1 cellular context compared by ENCODE assay signal in the genomic region with DNA sequence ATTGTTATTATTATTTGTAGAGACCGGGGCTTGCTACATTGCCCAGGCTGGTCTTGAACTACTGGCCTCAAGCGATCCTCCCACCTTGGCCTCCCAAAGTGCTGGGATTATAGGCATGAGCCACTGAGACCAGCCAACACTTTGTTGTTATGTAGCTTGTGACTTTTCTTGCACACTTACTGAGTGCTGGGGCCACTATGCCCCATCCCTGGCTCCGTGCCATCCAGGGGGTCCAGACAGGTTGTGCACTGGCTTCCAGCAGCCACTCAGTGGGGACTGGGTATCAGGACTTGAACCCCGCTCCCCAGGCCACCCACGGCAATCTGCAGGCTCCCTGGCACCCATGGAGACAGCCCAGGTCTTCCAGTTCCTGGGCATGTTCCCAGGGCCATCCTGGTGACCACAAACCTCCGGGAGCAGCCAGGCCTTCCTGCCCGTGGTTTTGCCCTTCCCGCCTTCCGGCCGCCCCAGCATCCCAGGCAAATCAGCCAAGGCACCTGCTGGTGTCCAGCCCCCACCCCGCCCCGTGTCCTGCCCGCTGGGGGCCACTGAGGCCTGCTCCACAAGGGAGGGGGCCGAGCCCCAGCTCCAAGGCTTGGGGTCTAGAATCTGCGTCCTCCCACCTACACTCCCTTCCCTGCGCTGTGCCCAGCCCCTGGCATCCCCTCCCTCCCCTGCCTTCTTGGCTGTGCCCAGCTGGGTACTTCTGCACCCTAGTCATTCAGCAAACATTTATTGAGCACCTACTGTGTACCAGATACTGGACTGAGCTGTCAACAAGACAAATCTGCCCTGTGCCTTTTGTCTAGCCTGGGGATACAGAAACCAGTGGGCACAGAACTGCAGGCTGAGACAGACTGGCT.
TF ChIP-seq lines count a peak whose summit lies in the region.

No MANE protein-coding gene starts in this region.

TF ChIP-seq in HepG2, 621 proteins besides CTCF, POLR2A, EP300 and RAD21 (continued from another document and continues in another):
- TF ChIP-seq ZBTB40 (IDR thresholded peaks at IDR 0.05) (no peak), ZBTB40 (CRISPR knock-in tag; IDR thresholded peaks at IDR 0.05) (no peak), ZNF280D (CRISPR knock-in tag; IDR thresholded peaks at IDR 0.05) (no peak), ZNF160 (CRISPR knock-in tag; IDR thresholded peaks at IDR 0.05) (no peak), NONO (IDR thresholded peaks at IDR 0.05) (no peak), NONO (CRISPR knock-in tag; conservative IDR thresholded peaks at IDR 0.05) (no peak), ZNF839 (CRISPR knock-in tag; IDR thresholded peaks at IDR 0.05; ENCODE audit: borderline replicate concordance) (no peak; the same call in 1 of the 2 replicates), NRL (CRISPR knock-in tag; IDR thresholded peaks at IDR 0.05; ENCODE audit: borderline replicate concordance) (no peak), ZSCAN29 (CRISPR knock-in tag; conservative IDR thresholded peaks at IDR 0.05) (no peak), GPN1 (CRISPR knock-in tag; IDR thresholded peaks at IDR 0.05; ENCODE audit: borderline replicate concordance) (no peak), RNF2 (conservative IDR thresholded peaks at IDR 0.05; ENCODE audit: low read depth) (no peak), ZNF281 (CRISPR knock-in tag; IDR thresholded peaks at IDR 0.05; ENCODE audit: borderline replicate concordance) (0 out of 2 replicates have a peak, but pooled peaks have one; percentile 17), ZNF740 (CRISPR knock-in tag; IDR thresholded peaks at IDR 0.05) (no peak), ZNF709 (CRISPR knock-in tag; IDR thresholded peaks at IDR 0.05) (no peak), ESRRA (CRISPR knock-in tag; IDR thresholded peaks at IDR 0.05; ENCODE audit: low read depth) (no peak), FOXO1 (CRISPR knock-in tag; IDR thresholded peaks at IDR 0.05) (no peak; the same call in 1 of the 2 replicates), IRX3 (CRISPR knock-in tag; IDR thresholded peaks at IDR 0.05; ENCODE audit: borderline replicate concordance, low read depth) (no peak), SATB2 (CRISPR knock-in tag; IDR thresholded peaks at IDR 0.05) (no peak), ZNF33A (CRISPR knock-in tag; IDR thresholded peaks at IDR 0.05; ENCODE audit: borderline replicate concordance) (no peak), ARID5B (CRISPR knock-in tag; IDR thresholded peaks at IDR 0.05) (peak; percentile 28; the same call in 1 of the 2 replicates), ATF1 (CRISPR knock-in tag; IDR thresholded peaks at IDR 0.05) (no peak), FOXA1 (IDR thresholded peaks at IDR 0.05) (no peak), FOXA1 (CRISPR knock-in tag; IDR thresholded peaks at IDR 0.05) (no peak; the same call in 1 of the 2 replicates), ZC3H13 (CRISPR knock-in tag; IDR thresholded peaks at IDR 0.05) (no peak)
- TF ChIP-seq, protein P1, sequence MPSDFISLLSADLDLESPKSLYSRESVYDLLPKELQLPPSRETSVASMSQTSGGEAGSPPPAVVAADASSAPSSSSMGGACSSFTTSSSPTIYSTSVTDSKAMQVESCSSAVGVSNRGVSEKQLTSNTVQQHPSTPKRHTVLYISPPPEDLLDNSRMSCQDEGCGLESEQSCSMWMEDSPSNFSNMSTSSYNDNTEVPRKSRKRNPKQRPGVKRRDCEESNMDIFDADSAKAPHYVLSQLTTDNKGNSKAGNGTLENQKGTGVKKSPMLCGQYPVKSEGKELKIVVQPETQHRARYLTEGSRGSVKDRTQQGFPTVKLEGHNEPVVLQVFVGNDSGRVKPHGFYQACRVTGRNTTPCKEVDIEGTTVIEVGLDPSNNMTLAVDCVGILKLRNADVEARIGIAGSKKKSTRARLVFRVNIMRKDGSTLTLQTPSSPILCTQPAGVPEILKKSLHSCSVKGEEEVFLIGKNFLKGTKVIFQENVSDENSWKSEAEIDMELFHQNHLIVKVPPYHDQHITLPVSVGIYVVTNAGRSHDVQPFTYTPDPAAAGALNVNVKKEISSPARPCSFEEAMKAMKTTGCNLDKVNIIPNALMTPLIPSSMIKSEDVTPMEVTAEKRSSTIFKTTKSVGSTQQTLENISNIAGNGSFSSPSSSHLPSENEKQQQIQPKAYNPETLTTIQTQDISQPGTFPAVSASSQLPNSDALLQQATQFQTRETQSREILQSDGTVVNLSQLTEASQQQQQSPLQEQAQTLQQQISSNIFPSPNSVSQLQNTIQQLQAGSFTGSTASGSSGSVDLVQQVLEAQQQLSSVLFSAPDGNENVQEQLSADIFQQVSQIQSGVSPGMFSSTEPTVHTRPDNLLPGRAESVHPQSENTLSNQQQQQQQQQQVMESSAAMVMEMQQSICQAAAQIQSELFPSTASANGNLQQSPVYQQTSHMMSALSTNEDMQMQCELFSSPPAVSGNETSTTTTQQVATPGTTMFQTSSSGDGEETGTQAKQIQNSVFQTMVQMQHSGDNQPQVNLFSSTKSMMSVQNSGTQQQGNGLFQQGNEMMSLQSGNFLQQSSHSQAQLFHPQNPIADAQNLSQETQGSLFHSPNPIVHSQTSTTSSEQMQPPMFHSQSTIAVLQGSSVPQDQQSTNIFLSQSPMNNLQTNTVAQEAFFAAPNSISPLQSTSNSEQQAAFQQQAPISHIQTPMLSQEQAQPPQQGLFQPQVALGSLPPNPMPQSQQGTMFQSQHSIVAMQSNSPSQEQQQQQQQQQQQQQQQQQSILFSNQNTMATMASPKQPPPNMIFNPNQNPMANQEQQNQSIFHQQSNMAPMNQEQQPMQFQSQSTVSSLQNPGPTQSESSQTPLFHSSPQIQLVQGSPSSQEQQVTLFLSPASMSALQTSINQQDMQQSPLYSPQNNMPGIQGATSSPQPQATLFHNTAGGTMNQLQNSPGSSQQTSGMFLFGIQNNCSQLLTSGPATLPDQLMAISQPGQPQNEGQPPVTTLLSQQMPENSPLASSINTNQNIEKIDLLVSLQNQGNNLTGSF (CRISPR knock-in tag; IDR thresholded peaks at IDR 0.05), result no peak
